In the genomic region with DNA sequence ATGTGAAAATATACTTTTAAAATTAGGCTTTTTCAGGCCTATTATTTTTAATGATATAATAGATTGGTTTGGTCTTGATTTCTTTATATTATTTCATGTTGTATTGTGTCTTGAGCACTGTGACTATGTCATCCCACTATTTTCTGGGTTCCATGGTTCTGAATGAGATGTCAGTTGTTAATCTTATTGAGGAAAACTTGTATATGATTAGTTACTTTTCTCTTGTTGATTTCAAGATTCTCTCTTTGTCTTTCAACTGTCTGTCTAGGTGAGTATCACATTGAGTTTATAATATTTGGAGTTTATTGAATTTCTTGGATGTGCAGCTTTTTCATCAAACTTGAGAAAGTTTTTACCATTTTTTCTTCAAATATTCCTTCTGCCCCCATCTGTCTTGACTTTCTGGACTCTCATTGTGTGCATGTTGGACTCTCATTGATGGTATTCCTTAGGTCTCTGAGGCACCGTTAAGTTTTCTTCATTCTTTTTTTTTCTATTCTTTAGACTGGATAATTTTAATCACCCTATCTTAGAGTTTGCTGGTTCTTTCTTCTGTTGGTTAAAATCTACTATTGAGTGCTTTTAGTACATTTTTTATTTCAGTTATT, we compare ENCODE assay signal across 25 cellular contexts.
"Had no signal": no experiment of that assay in that cellular context is flagged by ENCODE, and none has a peak within 500 bp of the region (broad histone marks: within the 10 kb centered on the region; RNA-seq: fewer than 3 reads in every experiment).

No MANE protein-coding gene starts in this region.

- DNase-seq: activated CD4-positive, alpha-beta memory T cell treated with anti-CD3 and anti-CD28 coated beads for 36 hours; activated CD4-positive, alpha-beta T cell treated with anti-CD3 and anti-CD28 coated beads, Interleukin-2, amount 10 ng/mL, durations not matched to agents 24 days and 14 days; activated CD4-positive, CD25-positive, alpha-beta regulatory T cell treated with anti-CD3 and anti-CD28 coated beads, Interleukin-2, amount 50 U/mL, for 72 hours; activated naive CD8-positive, alpha-beta T cell treated with anti-CD3 and anti-CD28 coated beads, Interleukin-2, amount 50 U/mL, for 24 hours; activated T-cell treated with anti-CD3 and anti-CD28 coated beads, Interleukin-2, amount 50 U/mL, for 4 hours; colonic mucosa; effector CD8-positive, alpha-beta T cell; gastrocnemius medialis; glutamatergic neuron; left ventricle myocardium inferior; mesendoderm; natural killer cell; posterior cingulate gyrus; sigmoid colon; small intestine; stimulated activated CD4-positive, alpha-beta T cell treated with anti-CD3 and anti-CD28 coated beads, Interleukin-4, amount 100 ng/mL, for 24 hours; trophoblast cell; WERI-Rb-1 had no signal

- H3K4me1 Mint-ChIP-seq: activated CD4-positive, alpha-beta T cell treated with anti-CD3 and anti-CD28 coated beads, Interleukin-2, amount 10 ng/mL, durations not matched to agents 24 days and 14 days; activated naive CD4-positive, alpha-beta T cell treated with anti-CD3 and anti-CD28 coated beads, Interleukin-2, amount 50 U/mL, for 24 hours; activated naive CD8-positive, alpha-beta T cell treated with anti-CD3 and anti-CD28 coated beads, Interleukin-2, amount 50 U/mL, for 24 hours; natural killer cell; neural progenitor cell; stimulated activated effector memory CD8-positive, alpha-beta T cell treated with anti-CD3 and anti-CD28 coated beads, Interleukin-12 subunit alpha, Interleukin-12 subunit beta, amount 100 ng/mL, for 72 hours had no signal

- H3K9me3 ChIP-seq: colonic mucosa had no signal

- H3K27me3 ChIP-seq: colonic mucosa, gastrocnemius medialis, neural progenitor cell, sigmoid colon had no signal

- H3K36me3 ChIP-seq: colonic mucosa, gastrocnemius medialis, left ventricle myocardium inferior, sigmoid colon, thoracic aorta, WERI-Rb-1 had no signal

- ATAC-seq: activated naive CD8-positive, alpha-beta T cell treated with anti-CD3 and anti-CD28 coated beads, Interleukin-2, amount 50 U/mL, for 24 hours; activated T-cell treated with anti-CD3 and anti-CD28 coated beads, Interleukin-2, amount 50 U/mL, for 4 hours; gastrocnemius medialis; natural killer cell; stimulated activated effector memory CD8-positive, alpha-beta T cell treated with anti-CD3 and anti-CD28 coated beads, Interleukin-12 subunit alpha, Interleukin-12 subunit beta, amount 100 ng/mL, for 72 hours had no signal

- H3K36me3 Mint-ChIP-seq: activated CD4-positive, alpha-beta memory T cell treated with anti-CD3 and anti-CD28 coated beads for 36 hours; activated naive CD4-positive, alpha-beta T cell treated with anti-CD3 and anti-CD28 coated beads, Interleukin-2, amount 50 U/mL, for 24 hours; natural killer cell; neural progenitor cell; stimulated activated effector memory CD8-positive, alpha-beta T cell treated with anti-CD3 and anti-CD28 coated beads, Interleukin-12 subunit alpha, Interleukin-12 subunit beta, amount 100 ng/mL, for 72 hours had no signal

- H3K4me2 ChIP-seq: neural progenitor cell had no signal

- H3K4me3 ChIP-seq: colonic mucosa, gastrocnemius medialis, left ventricle myocardium inferior, lung, neural progenitor cell, sigmoid colon, thoracic aorta had no signal

- H3K9ac ChIP-seq: neural progenitor cell had no signal

- H2AFZ ChIP-seq: neural progenitor cell had no signal

- H3K4me3 Mint-ChIP-seq: activated CD4-positive, alpha-beta memory T cell treated with anti-CD3 and anti-CD28 coated beads for 36 hours; activated CD4-positive, alpha-beta T cell treated with anti-CD3 and anti-CD28 coated beads, Interleukin-2, amount 10 ng/mL, durations not matched to agents 24 days and 14 days; activated naive CD4-positive, alpha-beta T cell treated with anti-CD3 and anti-CD28 coated beads, Interleukin-2, amount 50 U/mL, for 24 hours; activated naive CD8-positive, alpha-beta T cell treated with anti-CD3 and anti-CD28 coated beads, Interleukin-2, amount 50 U/mL, for 24 hours; activated T-cell treated with anti-CD3 and anti-CD28 coated beads, Interleukin-2, amount 50 U/mL, for 4 hours; natural killer cell; neural progenitor cell; stimulated activated effector memory CD8-positive, alpha-beta T cell treated with anti-CD3 and anti-CD28 coated beads, Interleukin-12 subunit alpha, Interleukin-12 subunit beta, amount 100 ng/mL, for 72 hours; stimulated activated naive CD8-positive, alpha-beta T cell treated with anti-CD3 and anti-CD28 coated beads, Interleukin-15, Interleukin-2, amounts not matched to agents 100 ng/mL and 50 ng/mL, for 24 hours had no signal

- H3K4me1 ChIP-seq: colonic mucosa, gastrocnemius medialis, left ventricle myocardium inferior, sigmoid colon had no signal

- H3K27ac ChIP-seq: colonic mucosa, gastrocnemius medialis, left ventricle myocardium inferior, neural progenitor cell, sigmoid colon, thoracic aorta, WERI-Rb-1 had no signal

- H3K27ac Mint-ChIP-seq: activated CD4-positive, alpha-beta memory T cell treated with anti-CD3 and anti-CD28 coated beads for 36 hours; activated CD4-positive, alpha-beta T cell treated with anti-CD3 and anti-CD28 coated beads, Interleukin-2, amount 10 ng/mL, durations not matched to agents 24 days and 14 days; activated naive CD4-positive, alpha-beta T cell treated with anti-CD3 and anti-CD28 coated beads, Interleukin-2, amount 50 U/mL, for 24 hours; activated naive CD8-positive, alpha-beta T cell treated with anti-CD3 and anti-CD28 coated beads, Interleukin-2, amount 50 U/mL, for 24 hours; activated T-helper 2 cell treated with anti-CD3 and anti-CD28 coated beads, Interferon-gamma antibody, Interleukin-2, Interleukin-4, amounts not matched to agents 10 μg/mL and 5 μg/mL and 100 μg/mL, durations not matched to agents 14 hours and 24 hours and 36 hours; natural killer cell; neural progenitor cell; stimulated activated effector memory CD8-positive, alpha-beta T cell treated with anti-CD3 and anti-CD28 coated beads, Interleukin-12 subunit alpha, Interleukin-12 subunit beta, amount 100 ng/mL, for 72 hours; stimulated activated naive CD8-positive, alpha-beta T cell treated with anti-CD3 and anti-CD28 coated beads, Interleukin-15, Interleukin-2, amounts not matched to agents 100 ng/mL and 50 ng/mL, for 24 hours had no signal

- H3K27me3 Mint-ChIP-seq: activated naive CD4-positive, alpha-beta T cell treated with anti-CD3 and anti-CD28 coated beads, Interleukin-2, amount 50 U/mL, for 24 hours; activated naive CD8-positive, alpha-beta T cell treated with anti-CD3 and anti-CD28 coated beads, Interleukin-2, amount 50 U/mL, for 24 hours; stimulated activated naive CD8-positive, alpha-beta T cell treated with anti-CD3 and anti-CD28 coated beads, Interleukin-15, Interleukin-2, amounts not matched to agents 100 ng/mL and 50 ng/mL, for 24 hours had no signal
